28 cellular contexts compared by ENCODE assay signal in genomic region chr20:56808732-56809131, GRCh38.
DNase-seq lines count a peak whose midpoint lies in the region; ATAC-seq and TF ChIP-seq lines count a peak whose summit lies in the region.
"Had no signal": no experiment of that assay in that cellular context is flagged by ENCODE, and none has a peak within 500 bp of the region (broad histone marks: within the 10 kb centered on the region; RNA-seq: fewer than 3 reads in every experiment).

No MANE protein-coding gene starts in this region.

- no peaks in the 10 kb centered on the region for H3K27me3 Mint-ChIP-seq in mesothelial cell of epicardium (ENCODE audit: low read depth)
- H3K27me3 Mint-ChIP-seq in endodermal cell (ENCODE audit: insufficient read depth), result peaks cover 70% of the 10 kb centered on the region

- H3K4me1 ChIP-seq in NT2/D1 (ENCODE audit: insufficient read depth, insufficient read length) (peaks cover 33% of the 10 kb centered on the region), colonic mucosa (no peaks in the 10 kb centered on the region), endodermal cell (ENCODE audit: control insufficient read depth, insufficient read depth, low read length) (no peaks in the 10 kb centered on the region)
- H3K4me1 ChIP-seq: esophagus muscularis mucosa, parathyroid adenoma, right atrium auricular region, spleen, upper lobe of left lung had no signal

- DNase-seq in NT2/D1 (ENCODE audit: low read depth, low spot score) (no peak), colonic mucosa (peak; percentile 54), mesothelial cell of epicardium (ENCODE audit: low spot score in 2 of 2, unreplicated experiment in 2 of 2) (no peak), ureter (ENCODE audit: low spot score) (peak; percentile 58), endodermal cell (no peak)
- DNase-seq: activated CD4-positive, alpha-beta T cell treated with anti-CD3 and anti-CD28 coated beads, Interleukin-2, amount 10 ng/mL, durations not matched to agents 7 days and 5 days; activated naive CD4-positive, alpha-beta T cell treated with Interleukin-2 at 50 U/mL for 16 hours; activated T-cell treated with anti-CD3 and anti-CD28 coated beads, Interleukin-2, amount 50 U/mL, for 72 hours; C1 segment of cervical spinal cord; COR-L47; DMS79; effector CD8-positive, alpha-beta T cell; hypothalamus; midbrain; natural killer cell; NCI-H1092 treated with DMSO at 0.1 percent for 48 hours; NCI-H187; NCI-H2171; NCI-H510A; spleen; upper lobe of left lung had no signal

- H3K9me3 Mint-ChIP-seq in mesothelial cell of epicardium, result peaks cover 5% of the 10 kb centered on the region
- H3K9me3 Mint-ChIP-seq in endodermal cell, result peaks cover 6% of the 10 kb centered on the region
- H3K9me3 Mint-ChIP-seq: activated CD4-positive, alpha-beta T cell treated with anti-CD3 and anti-CD28 coated beads, Interleukin-2, amount 10 ng/mL, durations not matched to agents 7 days and 5 days; natural killer cell had no signal

- H3K27me3 ChIP-seq in NT2/D1 (ENCODE audit: insufficient read depth, insufficient read length) (no peaks in the 10 kb centered on the region), colonic mucosa (no peaks in the 10 kb centered on the region), endodermal cell (ENCODE audit: control insufficient read depth, insufficient read depth, low read length, poor library complexity, severe bottlenecking) (peaks cover 61% of the 10 kb centered on the region)
- H3K27me3 ChIP-seq: right atrium auricular region, upper lobe of left lung had no signal

- H3K27ac Mint-ChIP-seq in mesothelial cell of epicardium (peak overlapping the region; percentile 69), endodermal cell (no peak overlapping the region)
- H3K27ac Mint-ChIP-seq: activated CD4-positive, alpha-beta T cell treated with anti-CD3 and anti-CD28 coated beads, Interleukin-2, amount 10 ng/mL, durations not matched to agents 7 days and 5 days; activated T-cell treated with anti-CD3 and anti-CD28 coated beads, Interleukin-2, amount 50 U/mL, for 72 hours; natural killer cell had no signal

- H3K4me3 Mint-ChIP-seq in mesothelial cell of epicardium (no peak overlapping the region), endodermal cell (no peak overlapping the region)
- H3K4me3 Mint-ChIP-seq: activated CD4-positive, alpha-beta T cell treated with anti-CD3 and anti-CD28 coated beads, Interleukin-2, amount 10 ng/mL, durations not matched to agents 7 days and 5 days; activated T-cell treated with anti-CD3 and anti-CD28 coated beads, Interleukin-2, amount 50 U/mL, for 72 hours; brain; natural killer cell had no signal

- no peak for ATAC-seq in GM18867 (IDR thresholded peaks at IDR 0.05; ENCODE audit: unreplicated experiment)
- no peak for ATAC-seq in HG03354 (IDR thresholded peaks at IDR 0.05; ENCODE audit: poor library complexity, severe bottlenecking, unreplicated experiment)
- ATAC-seq: activated T-cell treated with anti-CD3 and anti-CD28 coated beads, Interleukin-2, amount 50 U/mL, for 72 hours; natural killer cell; Panc1 had no signal

- H3K9me3 ChIP-seq in NT2/D1 (ENCODE audit: insufficient read depth, low read length) (peaks cover 10% of the 10 kb centered on the region; the same call in 1 of the 2 replicates), colonic mucosa (no peaks in the 10 kb centered on the region), endodermal cell (ENCODE audit: control insufficient read depth, low read length) (peaks cover 10% of the 10 kb centered on the region)
- H3K9me3 ChIP-seq: right atrium auricular region, upper lobe of left lung had no signal

- peak overlapping the region; percentile 55 for H3K27ac ChIP-seq in colonic mucosa
- H3K27ac ChIP-seq in endodermal cell (ENCODE audit: low read depth, low read length), result no peak overlapping the region
- H3K27ac ChIP-seq: esophagus muscularis mucosa, parathyroid adenoma, right atrium auricular region, spleen, upper lobe of left lung had no signal

- no peaks in the 10 kb centered on the region for H3K36me3 Mint-ChIP-seq in mesothelial cell of epicardium
- H3K36me3 Mint-ChIP-seq in endodermal cell (ENCODE audit: low read depth), result no peaks in the 10 kb centered on the region
- H3K36me3 Mint-ChIP-seq: brain, natural killer cell had no signal

- H3K4me1 Mint-ChIP-seq in mesothelial cell of epicardium (peaks cover 27% of the 10 kb centered on the region), endodermal cell (peaks cover 31% of the 10 kb centered on the region)
- H3K4me1 Mint-ChIP-seq: activated CD4-positive, alpha-beta T cell treated with anti-CD3 and anti-CD28 coated beads, Interleukin-2, amount 10 ng/mL, durations not matched to agents 7 days and 5 days; natural killer cell had no signal

- H3K36me3 ChIP-seq in NT2/D1 (ENCODE audit: insufficient read depth, insufficient read length, low read length), result no peaks in the 10 kb centered on the region
- H3K36me3 ChIP-seq in colonic mucosa, result no peaks in the 10 kb centered on the region
- H3K36me3 ChIP-seq in endodermal cell (ENCODE audit: control insufficient read depth, insufficient read depth, low read length), result no peaks in the 10 kb centered on the region
- H3K36me3 ChIP-seq: esophagus muscularis mucosa, right atrium auricular region, spleen, upper lobe of left lung had no signal

- WGBS in endodermal cell (ENCODE audit: insufficient coverage in 1 of 2, insufficient read length in 1 of 2), 2 experiments, result 74 to 92% methylated on average over 2 to 8 of the region's 8 CpGs

- intact Hi-C loops in colonic mucosa (cut with DNase I), result no loop called here

- H3K9ac ChIP-seq in NT2/D1 (ENCODE audit: insufficient read length, low read depth) (peak overlapping the region; percentile 16), colonic mucosa (ENCODE audit: low read depth in 2 of 2, low read length in 2 of 2) (no peak overlapping the region), endodermal cell (ENCODE audit: extremely low read depth, low read length, poor library complexity, severe bottlenecking) (no peak overlapping the region)
- H3K9ac ChIP-seq: parathyroid adenoma had no signal

- H3K4me3 ChIP-seq in NT2/D1 (ENCODE audit: insufficient read length, low read depth), result no peak overlapping the region
- H3K4me3 ChIP-seq in colonic mucosa, result no peak overlapping the region
- H3K4me3 ChIP-seq in endodermal cell (ENCODE audit: low read length), result no peak overlapping the region
- H3K4me3 ChIP-seq: esophagus muscularis mucosa, right atrium auricular region, spleen, upper lobe of left lung had no signal

- TF ChIP-seq CTCF in colonic mucosa (IDR thresholded peaks at IDR 0.05) (no peak), mesothelial cell of epicardium (IDR thresholded peaks at IDR 0.05; ENCODE audit: unreplicated experiment) (no peak), endodermal cell (conservative IDR thresholded peaks at IDR 0.05) (no peak)

Comparison
In these comparisons a context has a peak if more than half of its experiments do, and no peak if none do; other contexts are left out.
1. DNase-seq: peak in colonic mucosa (single experiment) and ureter (single experiment); none in NT2/D1 (single experiment), mesothelial cell of epicardium (0 of 2) and endodermal cell (single experiment).